In the genomic region with DNA sequence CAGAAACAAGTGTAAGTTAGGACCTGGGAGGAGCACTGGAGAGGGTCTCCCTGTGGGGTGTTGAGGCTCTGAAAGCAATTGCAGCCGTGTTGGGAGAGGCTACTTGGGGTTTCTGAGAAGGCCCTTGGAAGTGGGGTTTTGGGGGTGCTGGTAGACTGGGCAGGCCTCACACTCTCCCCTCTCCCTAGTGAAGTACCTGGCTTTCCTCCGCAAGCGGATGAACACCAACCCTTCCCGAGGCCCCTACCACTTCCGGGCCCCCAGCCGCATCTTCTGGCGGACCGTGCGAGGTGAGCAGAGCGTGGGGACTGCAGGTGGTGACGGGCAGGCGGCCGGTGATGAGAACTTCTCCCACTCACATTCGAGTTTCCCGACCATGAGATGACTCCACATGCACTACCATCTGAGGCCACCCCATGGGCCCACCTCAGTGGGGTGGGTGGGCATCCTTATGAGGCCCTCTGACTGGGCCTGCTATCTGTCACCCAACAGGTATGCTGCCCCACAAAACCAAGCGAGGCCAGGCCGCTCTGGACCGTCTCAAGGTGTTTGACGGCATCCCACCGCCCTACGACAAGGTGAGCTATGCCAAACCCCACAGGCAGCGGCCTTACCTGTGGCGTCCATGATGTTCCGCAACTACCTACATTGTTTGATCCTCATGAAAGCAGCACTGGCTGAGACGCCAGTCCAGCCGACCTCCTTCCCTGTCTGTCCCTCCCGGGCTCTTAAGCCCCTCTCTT, we compare ENCODE assay signal across 1 cellular context.
TF ChIP-seq lines count a peak whose summit lies in the region.

No MANE protein-coding gene starts in this region.

TF ChIP-seq in WTC11, 78 proteins besides CTCF, POLR2A, EP300 and RAD21 (continued from another document):
- TF ChIP-seq, protein P1, sequence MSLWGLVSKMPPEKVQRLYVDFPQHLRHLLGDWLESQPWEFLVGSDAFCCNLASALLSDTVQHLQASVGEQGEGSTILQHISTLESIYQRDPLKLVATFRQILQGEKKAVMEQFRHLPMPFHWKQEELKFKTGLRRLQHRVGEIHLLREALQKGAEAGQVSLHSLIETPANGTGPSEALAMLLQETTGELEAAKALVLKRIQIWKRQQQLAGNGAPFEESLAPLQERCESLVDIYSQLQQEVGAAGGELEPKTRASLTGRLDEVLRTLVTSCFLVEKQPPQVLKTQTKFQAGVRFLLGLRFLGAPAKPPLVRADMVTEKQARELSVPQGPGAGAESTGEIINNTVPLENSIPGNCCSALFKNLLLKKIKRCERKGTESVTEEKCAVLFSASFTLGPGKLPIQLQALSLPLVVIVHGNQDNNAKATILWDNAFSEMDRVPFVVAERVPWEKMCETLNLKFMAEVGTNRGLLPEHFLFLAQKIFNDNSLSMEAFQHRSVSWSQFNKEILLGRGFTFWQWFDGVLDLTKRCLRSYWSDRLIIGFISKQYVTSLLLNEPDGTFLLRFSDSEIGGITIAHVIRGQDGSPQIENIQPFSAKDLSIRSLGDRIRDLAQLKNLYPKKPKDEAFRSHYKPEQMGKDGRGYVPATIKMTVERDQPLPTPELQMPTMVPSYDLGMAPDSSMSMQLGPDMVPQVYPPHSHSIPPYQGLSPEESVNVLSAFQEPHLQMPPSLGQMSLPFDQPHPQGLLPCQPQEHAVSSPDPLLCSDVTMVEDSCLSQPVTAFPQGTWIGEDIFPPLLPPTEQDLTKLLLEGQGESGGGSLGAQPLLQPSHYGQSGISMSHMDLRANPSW (CRISPR knock-in tag; conservative IDR thresholded peaks at IDR 0.05; ENCODE audit: low read depth): no peak
- TF ChIP-seq FOXJ3 (CRISPR knock-in tag; IDR thresholded peaks at IDR 0.05; ENCODE audit: borderline replicate concordance) (no peak), MYBL2 (CRISPR knock-in tag; IDR thresholded peaks at IDR 0.05) (no peak), JAZF1 (CRISPR knock-in tag; IDR thresholded peaks at IDR 0.05) (no peak), ZNF263 (CRISPR knock-in tag; IDR thresholded peaks at IDR 0.05; ENCODE audit: low read depth) (no peak), NFATC4 (CRISPR knock-in tag; IDR thresholded peaks at IDR 0.05) (peak; percentile 72), NR3C1 (CRISPR knock-in tag; conservative IDR thresholded peaks at IDR 0.05; ENCODE audit: low read depth) (no peak), TCF7 (CRISPR knock-in tag; IDR thresholded peaks at IDR 0.05; ENCODE audit: low read depth) (no peak), GRHL2 (CRISPR knock-in tag; IDR thresholded peaks at IDR 0.05; ENCODE audit: insufficient replicate concordance, severe bottlenecking) (no peak), ZNF671 (CRISPR knock-in tag; IDR thresholded peaks at IDR 0.05) (peak; percentile 75), SMAD4 (CRISPR knock-in tag; IDR thresholded peaks at IDR 0.05) (no peak), SOX15 (CRISPR knock-in tag; IDR thresholded peaks at IDR 0.05) (no peak), PRRX2 (CRISPR knock-in tag; IDR thresholded peaks at IDR 0.05) (no peak; the same call in 1 of the 2 replicates), NR2C2 (CRISPR knock-in tag; IDR thresholded peaks at IDR 0.05) (no peak), HMGA2 (CRISPR knock-in tag; IDR thresholded peaks at IDR 0.05) (no peak), ZNF219 (CRISPR knock-in tag; IDR thresholded peaks at IDR 0.05; ENCODE audit: borderline replicate concordance) (no peak), MXD4 (CRISPR knock-in tag; IDR thresholded peaks at IDR 0.05; ENCODE audit: borderline replicate concordance) (no peak), FOXK1 (CRISPR knock-in tag; IDR thresholded peaks at IDR 0.05) (no peak), ZNF138 (CRISPR knock-in tag; conservative IDR thresholded peaks at IDR 0.05) (no peak), CREB1 (CRISPR knock-in tag; IDR thresholded peaks at IDR 0.05) (no peak), FOXP1 (CRISPR knock-in tag; IDR thresholded peaks at IDR 0.05; ENCODE audit: borderline replicate concordance) (no peak), ATF1 (CRISPR knock-in tag; IDR thresholded peaks at IDR 0.05) (no peak), ZNF416 (CRISPR knock-in tag; IDR thresholded peaks at IDR 0.05) (peak; percentile 51; the same call in 1 of the 2 replicates), EMX1 (CRISPR knock-in tag; IDR thresholded peaks at IDR 0.05) (0 out of 2 replicates have a peak, but pooled peaks have one; percentile 4)
- TF ChIP-seq, protein P2, sequence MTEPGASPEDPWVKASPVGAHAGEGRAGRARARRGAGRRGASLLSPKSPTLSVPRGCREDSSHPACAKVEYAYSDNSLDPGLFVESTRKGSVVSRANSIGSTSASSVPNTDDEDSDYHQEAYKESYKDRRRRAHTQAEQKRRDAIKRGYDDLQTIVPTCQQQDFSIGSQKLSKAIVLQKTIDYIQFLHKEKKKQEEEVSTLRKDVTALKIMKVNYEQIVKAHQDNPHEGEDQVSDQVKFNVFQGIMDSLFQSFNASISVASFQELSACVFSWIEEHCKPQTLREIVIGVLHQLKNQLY (CRISPR knock-in tag; IDR thresholded peaks at IDR 0.05): no peak
- TF ChIP-seq, protein P3, sequence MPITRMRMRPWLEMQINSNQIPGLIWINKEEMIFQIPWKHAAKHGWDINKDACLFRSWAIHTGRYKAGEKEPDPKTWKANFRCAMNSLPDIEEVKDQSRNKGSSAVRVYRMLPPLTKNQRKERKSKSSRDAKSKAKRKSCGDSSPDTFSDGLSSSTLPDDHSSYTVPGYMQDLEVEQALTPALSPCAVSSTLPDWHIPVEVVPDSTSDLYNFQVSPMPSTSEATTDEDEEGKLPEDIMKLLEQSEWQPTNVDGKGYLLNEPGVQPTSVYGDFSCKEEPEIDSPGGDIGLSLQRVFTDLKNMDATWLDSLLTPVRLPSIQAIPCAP (CRISPR knock-in tag; IDR thresholded peaks at IDR 0.05): no peak
- TF ChIP-seq, protein P4, sequence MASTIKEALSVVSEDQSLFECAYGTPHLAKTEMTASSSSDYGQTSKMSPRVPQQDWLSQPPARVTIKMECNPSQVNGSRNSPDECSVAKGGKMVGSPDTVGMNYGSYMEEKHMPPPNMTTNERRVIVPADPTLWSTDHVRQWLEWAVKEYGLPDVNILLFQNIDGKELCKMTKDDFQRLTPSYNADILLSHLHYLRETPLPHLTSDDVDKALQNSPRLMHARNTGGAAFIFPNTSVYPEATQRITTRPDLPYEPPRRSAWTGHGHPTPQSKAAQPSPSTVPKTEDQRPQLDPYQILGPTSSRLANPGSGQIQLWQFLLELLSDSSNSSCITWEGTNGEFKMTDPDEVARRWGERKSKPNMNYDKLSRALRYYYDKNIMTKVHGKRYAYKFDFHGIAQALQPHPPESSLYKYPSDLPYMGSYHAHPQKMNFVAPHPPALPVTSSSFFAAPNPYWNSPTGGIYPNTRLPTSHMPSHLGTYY (CRISPR knock-in tag; IDR thresholded peaks at IDR 0.05): no peak
- TF ChIP-seq, protein P5, sequence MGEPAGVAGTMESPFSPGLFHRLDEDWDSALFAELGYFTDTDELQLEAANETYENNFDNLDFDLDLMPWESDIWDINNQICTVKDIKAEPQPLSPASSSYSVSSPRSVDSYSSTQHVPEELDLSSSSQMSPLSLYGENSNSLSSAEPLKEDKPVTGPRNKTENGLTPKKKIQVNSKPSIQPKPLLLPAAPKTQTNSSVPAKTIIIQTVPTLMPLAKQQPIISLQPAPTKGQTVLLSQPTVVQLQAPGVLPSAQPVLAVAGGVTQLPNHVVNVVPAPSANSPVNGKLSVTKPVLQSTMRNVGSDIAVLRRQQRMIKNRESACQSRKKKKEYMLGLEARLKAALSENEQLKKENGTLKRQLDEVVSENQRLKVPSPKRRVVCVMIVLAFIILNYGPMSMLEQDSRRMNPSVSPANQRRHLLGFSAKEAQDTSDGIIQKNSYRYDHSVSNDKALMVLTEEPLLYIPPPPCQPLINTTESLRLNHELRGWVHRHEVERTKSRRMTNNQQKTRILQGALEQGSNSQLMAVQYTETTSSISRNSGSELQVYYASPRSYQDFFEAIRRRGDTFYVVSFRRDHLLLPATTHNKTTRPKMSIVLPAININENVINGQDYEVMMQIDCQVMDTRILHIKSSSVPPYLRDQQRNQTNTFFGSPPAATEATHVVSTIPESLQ (CRISPR knock-in tag; IDR thresholded peaks at IDR 0.05): no peak
- TF ChIP-seq, protein P6, sequence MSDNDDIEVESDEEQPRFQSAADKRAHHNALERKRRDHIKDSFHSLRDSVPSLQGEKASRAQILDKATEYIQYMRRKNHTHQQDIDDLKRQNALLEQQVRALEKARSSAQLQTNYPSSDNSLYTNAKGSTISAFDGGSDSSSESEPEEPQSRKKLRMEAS (CRISPR knock-in tag; IDR thresholded peaks at IDR 0.05): no peak
- TF ChIP-seq, protein P7, sequence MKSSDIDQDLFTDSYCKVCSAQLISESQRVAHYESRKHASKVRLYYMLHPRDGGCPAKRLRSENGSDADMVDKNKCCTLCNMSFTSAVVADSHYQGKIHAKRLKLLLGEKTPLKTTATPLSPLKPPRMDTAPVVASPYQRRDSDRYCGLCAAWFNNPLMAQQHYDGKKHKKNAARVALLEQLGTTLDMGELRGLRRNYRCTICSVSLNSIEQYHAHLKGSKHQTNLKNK (CRISPR knock-in tag; IDR thresholded peaks at IDR 0.05): no peak
- TF ChIP-seq, protein P8, sequence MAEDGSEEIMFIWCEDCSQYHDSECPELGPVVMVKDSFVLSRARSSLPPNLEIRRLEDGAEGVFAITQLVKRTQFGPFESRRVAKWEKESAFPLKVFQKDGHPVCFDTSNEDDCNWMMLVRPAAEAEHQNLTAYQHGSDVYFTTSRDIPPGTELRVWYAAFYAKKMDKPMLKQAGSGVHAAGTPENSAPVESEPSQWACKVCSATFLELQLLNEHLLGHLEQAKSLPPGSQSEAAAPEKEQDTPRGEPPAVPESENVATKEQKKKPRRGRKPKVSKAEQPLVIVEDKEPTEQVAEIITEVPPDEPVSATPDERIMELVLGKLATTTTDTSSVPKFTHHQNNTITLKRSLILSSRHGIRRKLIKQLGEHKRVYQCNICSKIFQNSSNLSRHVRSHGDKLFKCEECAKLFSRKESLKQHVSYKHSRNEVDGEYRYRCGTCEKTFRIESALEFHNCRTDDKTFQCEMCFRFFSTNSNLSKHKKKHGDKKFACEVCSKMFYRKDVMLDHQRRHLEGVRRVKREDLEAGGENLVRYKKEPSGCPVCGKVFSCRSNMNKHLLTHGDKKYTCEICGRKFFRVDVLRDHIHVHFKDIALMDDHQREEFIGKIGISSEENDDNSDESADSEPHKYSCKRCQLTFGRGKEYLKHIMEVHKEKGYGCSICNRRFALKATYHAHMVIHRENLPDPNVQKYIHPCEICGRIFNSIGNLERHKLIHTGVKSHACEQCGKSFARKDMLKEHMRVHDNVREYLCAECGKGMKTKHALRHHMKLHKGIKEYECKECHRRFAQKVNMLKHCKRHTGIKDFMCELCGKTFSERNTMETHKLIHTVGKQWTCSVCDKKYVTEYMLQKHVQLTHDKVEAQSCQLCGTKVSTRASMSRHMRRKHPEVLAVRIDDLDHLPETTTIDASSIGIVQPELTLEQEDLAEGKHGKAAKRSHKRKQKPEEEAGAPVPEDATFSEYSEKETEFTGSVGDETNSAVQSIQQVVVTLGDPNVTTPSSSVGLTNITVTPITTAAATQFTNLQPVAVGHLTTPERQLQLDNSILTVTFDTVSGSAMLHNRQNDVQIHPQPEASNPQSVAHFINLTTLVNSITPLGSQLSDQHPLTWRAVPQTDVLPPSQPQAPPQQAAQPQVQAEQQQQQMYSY (CRISPR knock-in tag; IDR thresholded peaks at IDR 0.05): no peak
- TF ChIP-seq, protein P9, sequence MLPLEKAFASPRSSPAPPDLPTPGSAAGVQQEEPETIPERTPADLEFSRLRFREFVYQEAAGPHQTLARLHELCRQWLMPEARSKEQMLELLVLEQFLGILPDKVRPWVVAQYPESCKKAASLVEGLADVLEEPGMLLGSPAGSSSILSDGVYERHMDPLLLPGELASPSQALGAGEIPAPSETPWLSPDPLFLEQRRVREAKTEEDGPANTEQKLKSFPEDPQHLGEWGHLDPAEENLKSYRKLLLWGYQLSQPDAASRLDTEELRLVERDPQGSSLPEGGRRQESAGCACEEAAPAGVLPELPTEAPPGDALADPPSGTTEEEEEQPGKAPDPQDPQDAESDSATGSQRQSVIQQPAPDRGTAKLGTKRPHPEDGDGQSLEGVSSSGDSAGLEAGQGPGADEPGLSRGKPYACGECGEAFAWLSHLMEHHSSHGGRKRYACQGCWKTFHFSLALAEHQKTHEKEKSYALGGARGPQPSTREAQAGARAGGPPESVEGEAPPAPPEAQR (CRISPR knock-in tag; IDR thresholded peaks at IDR 0.05): no peak
- TF ChIP-seq, protein P10, sequence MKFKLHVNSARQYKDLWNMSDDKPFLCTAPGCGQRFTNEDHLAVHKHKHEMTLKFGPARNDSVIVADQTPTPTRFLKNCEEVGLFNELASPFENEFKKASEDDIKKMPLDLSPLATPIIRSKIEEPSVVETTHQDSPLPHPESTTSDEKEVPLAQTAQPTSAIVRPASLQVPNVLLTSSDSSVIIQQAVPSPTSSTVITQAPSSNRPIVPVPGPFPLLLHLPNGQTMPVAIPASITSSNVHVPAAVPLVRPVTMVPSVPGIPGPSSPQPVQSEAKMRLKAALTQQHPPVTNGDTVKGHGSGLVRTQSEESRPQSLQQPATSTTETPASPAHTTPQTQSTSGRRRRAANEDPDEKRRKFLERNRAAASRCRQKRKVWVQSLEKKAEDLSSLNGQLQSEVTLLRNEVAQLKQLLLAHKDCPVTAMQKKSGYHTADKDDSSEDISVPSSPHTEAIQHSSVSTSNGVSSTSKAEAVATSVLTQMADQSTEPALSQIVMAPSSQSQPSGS (CRISPR knock-in tag; IDR thresholded peaks at IDR 0.05; ENCODE audit: borderline replicate concordance, low read depth): no peak
- TF ChIP-seq, protein P11, sequence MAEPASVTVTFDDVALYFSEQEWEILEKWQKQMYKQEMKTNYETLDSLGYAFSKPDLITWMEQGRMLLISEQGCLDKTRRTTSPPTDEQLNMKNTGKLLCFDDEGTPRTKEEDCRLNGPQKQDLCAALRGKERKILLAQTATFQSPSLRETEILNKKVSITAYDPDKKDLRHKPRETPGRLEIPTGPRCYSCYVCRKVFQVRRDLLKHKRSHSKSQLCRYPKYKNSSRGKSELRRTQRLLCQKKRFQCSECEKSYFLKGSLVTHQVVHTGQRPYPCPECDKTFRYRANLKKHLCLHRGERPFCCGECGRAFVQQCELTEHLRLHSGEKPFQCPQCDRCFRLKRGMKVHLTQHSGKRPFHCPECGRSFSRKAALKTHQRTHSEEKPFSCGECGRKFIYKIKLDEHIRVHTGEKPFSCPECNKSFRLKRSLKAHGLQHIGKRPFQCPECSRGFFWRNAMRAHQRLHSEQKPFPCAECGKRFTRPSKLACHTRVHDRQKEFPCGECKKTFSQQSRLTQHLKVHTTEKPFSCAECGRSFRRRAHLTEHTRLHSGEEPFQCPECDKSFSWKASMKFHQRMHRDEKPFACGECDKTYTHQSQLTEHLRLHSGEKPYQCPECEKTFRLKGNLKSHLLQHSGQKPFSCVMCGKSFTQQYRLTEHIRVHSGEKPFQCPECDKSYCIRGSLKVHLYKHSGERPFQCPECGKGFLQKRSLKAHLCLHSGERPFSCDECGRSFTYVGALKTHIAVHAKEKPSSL (CRISPR knock-in tag; conservative IDR thresholded peaks at IDR 0.05): no peak; the same call in 1 of the 2 replicates
